ENCODE assay signal across 25 cellular contexts in the genomic region with DNA sequence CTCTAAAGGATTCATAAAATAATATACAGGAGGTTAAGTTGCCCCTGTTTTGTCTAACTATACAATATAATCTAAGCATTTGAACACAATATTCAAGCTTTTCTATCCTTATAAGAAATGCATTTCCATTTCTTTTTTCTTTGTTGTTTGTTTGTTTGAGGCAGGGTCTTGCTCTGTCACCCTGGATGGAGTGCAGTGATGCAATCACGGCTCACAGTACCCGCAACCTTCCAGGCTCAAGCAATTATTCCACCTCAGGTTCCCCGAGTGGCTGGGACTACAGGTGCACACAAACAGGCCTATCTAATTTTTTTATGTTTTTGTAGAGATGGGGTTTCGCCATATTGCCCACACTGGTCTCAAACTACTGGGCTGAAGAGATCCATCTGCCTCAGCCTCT.
DNase-seq lines count a peak whose midpoint lies in the region; ATAC-seq, FAIRE-seq and TF ChIP-seq lines count a peak whose summit lies in the region.
"Had no signal": no experiment of that assay in that cellular context is flagged by ENCODE, and none has a peak within 500 bp of the region (broad histone marks: within the 10 kb centered on the region; RNA-seq: fewer than 3 reads in every experiment).

No MANE protein-coding gene starts in this region.

- no peak overlapping the region for H3K9ac ChIP-seq in HepG2 (ENCODE audit: insufficient read depth, low read depth, low read length)
- no peak overlapping the region for H3K9ac ChIP-seq in Karpas-422 (ENCODE audit: low read length)
- H3K9ac ChIP-seq: BLaER1 treated with 17β-estradiol and CSF1 and Interleukin-3, amounts not matched to agents 10 nM and 100 nM had no signal

- H3K9me3 ChIP-seq in HepG2 (ENCODE audit: low read length) = peaks cover 16% of the 10 kb centered on the region
- H3K9me3 ChIP-seq in right lobe of liver = no peaks in the 10 kb centered on the region
- H3K9me3 ChIP-seq in Karpas-422 (ENCODE audit: low read length) = no peaks in the 10 kb centered on the region
- H3K9me3 ChIP-seq in mesodermal cell (ENCODE audit: control insufficient read depth, low read length) = no peaks in the 10 kb centered on the region
- peaks cover 0 to 9% (median 4%) of the 10 kb centered on the region in 8 donors for H3K9me3 ChIP-seq in spleen
- H3K9me3 ChIP-seq: A549, BE2C had no signal

- H3K4me3 ChIP-seq in HepG2 (replicated peaks in 1 of 3; ENCODE audit: insufficient read depth in 1 of 3, low read depth in 2 of 3, low read length in 3 of 3) = no peak overlapping the region
- no peak overlapping the region for H3K4me3 ChIP-seq in right lobe of liver
- no peak overlapping the region for H3K4me3 ChIP-seq in Karpas-422 (ENCODE audit: low read length)
- no peak overlapping the region for H3K4me3 ChIP-seq in mesodermal cell (ENCODE audit: extremely low read depth, insufficient read depth, low read length, poor library complexity, severe bottlenecking)
- no peak overlapping the region for H3K4me3 ChIP-seq in spleen
- H3K4me3 ChIP-seq: A549; BLaER1 treated with 17β-estradiol and CSF1 and Interleukin-3, amounts not matched to agents 10 nM and 100 nM had no signal

- DNase-seq in HepG2 (ENCODE audit: low spot score) (no peak), right lobe of liver (no peak), Karpas-422 (no peak), spleen (peak; percentile 17), HK-2 (ENCODE audit: unreplicated experiment) (no peak)
- no peak for DNase-seq in activated naive CD4-positive, alpha-beta T cell (lab: John Stamatoyannopoulos, UW)
- DNase-seq in activated CD4-positive, alpha-beta T cell treated with anti-CD3 and anti-CD28 coated beads for 1 hour = no peak
- DNase-seq: 8988T; ACHN; AML-193; BE2C; CD4-positive, alpha-beta T cell; CD8-positive, alpha-beta memory T cell; DMS53; DMS79 treated with DMSO at 0.1 percent for 48 hours; GF-D8; GOT3; H7; HCEC 1CT had no signal

- H3K27ac ChIP-seq in HepG2 (ENCODE audit: extremely low read length, insufficient read depth, low read length) (no peak overlapping the region), right lobe of liver (no peak overlapping the region), Karpas-422 (ENCODE audit: low read length) (no peak overlapping the region), mesodermal cell (ENCODE audit: low read depth, low read length, severe bottlenecking) (peak overlapping the region; percentile 67), spleen (no peak overlapping the region)
- H3K27ac ChIP-seq: A549; BLaER1 treated with 17β-estradiol and CSF1 and Interleukin-3, amounts not matched to agents 10 nM and 100 nM had no signal

- H3K4me1 ChIP-seq in HepG2 (ENCODE audit: insufficient read depth, low read length) (no peaks in the 10 kb centered on the region), right lobe of liver (no peaks in the 10 kb centered on the region), Karpas-422 (ENCODE audit: low read length) (peaks cover 23% of the 10 kb centered on the region), mesodermal cell (ENCODE audit: control insufficient read depth, insufficient read depth, low read length, poor library complexity, severe bottlenecking) (peaks cover 14% of the 10 kb centered on the region), spleen (no peaks in the 10 kb centered on the region)
- H3K4me1 ChIP-seq: A549; BE2C; BLaER1 treated with 17β-estradiol and CSF1 and Interleukin-3, amounts not matched to agents 10 nM and 100 nM had no signal

- TF ChIP-seq CTCF in HepG2 (CRISPR knock-in tag; IDR thresholded peaks at IDR 0.05) (no peak), right lobe of liver (IDR thresholded peaks at IDR 0.05) (no peak), spleen (IDR thresholded peaks at IDR 0.05 in 8 of 11, conservative IDR thresholded peaks at IDR 0.05 in 3 of 11) (no peak)

- intact Hi-C loops in HepG2 (cut with micrococcal nuclease; ENCODE audit: unreplicated experiment) (no loop called here), right lobe of liver (cut with DNase I) (no loop called here), spleen (cut with DNase I; ENCODE audit: low total_unique reads) (no loop called here)

- WGBS in HepG2 (ENCODE audit: low lambda C conversion rate) = 16% methylated on average over 4 of the region's 4 CpGs
- WGBS in right lobe of liver (ENCODE audit: insufficient coverage, low coverage, low lambda C conversion rate, missing lambda C conversion rate) = 62% methylated on average over 4 of the region's 4 CpGs
- 83 to 90% methylated on average over 1 to 2 of the region's 4 CpGs for WGBS in mesodermal cell (ENCODE audit: insufficient coverage in 2 of 2), 2 experiments
- 85 to 90% (median 88%) methylated on average over 4 of the region's 4 CpGs for WGBS in spleen, 5 donors

- in situ Hi-C loops in HepG2 (cut with HindIII; ENCODE audit: extremely low pct_ligation_motif_present, low pct_unique_long_range_greater_than_20kb) = no loop called here

- H3K27me3 ChIP-seq in HepG2 (ENCODE audit: control insufficient read depth in 1 of 2, insufficient read depth in 2 of 2, low read length in 2 of 2) (no peaks in the 10 kb centered on the region), right lobe of liver (no peaks in the 10 kb centered on the region), Karpas-422 (ENCODE audit: low read length) (no peaks in the 10 kb centered on the region), spleen (replicated peaks in 1 of 7) (no peaks in the 10 kb centered on the region)
- H3K27me3 ChIP-seq: BE2C; BLaER1 treated with 17β-estradiol and CSF1 and Interleukin-3, amounts not matched to agents 10 nM and 100 nM had no signal

- CTCF ChIA-PET in HepG2 (lab: Yijun Ruan, JAX; ENCODE audit: low intra/inter-chr PET ratio, low total read pairs) = no interaction called here

- H3K4me2 ChIP-seq in HepG2 (ENCODE audit: low read depth, low read length) = no peak overlapping the region
- H3K4me2 ChIP-seq in Karpas-422 (ENCODE audit: low read depth, low read length, poor library complexity, severe bottlenecking) = peak overlapping the region; percentile 4
- H3K4me2 ChIP-seq: A549; BLaER1 treated with 17β-estradiol and CSF1 and Interleukin-3, amounts not matched to agents 10 nM and 100 nM had no signal

- TF ChIP-seq RAD21 in HepG2 (CRISPR knock-in tag; IDR thresholded peaks at IDR 0.05) = no peak

- no peaks in the 10 kb centered on the region for H3K36me3 ChIP-seq in HepG2 (replicated peaks in 1 of 2; ENCODE audit: control insufficient read depth in 1 of 2, insufficient read depth in 2 of 2, low read length in 2 of 2)
- H3K36me3 ChIP-seq in right lobe of liver = no peaks in the 10 kb centered on the region
- no peaks in the 10 kb centered on the region; the same call in 1 of the 2 replicates for H3K36me3 ChIP-seq in Karpas-422 (ENCODE audit: insufficient read depth, low read length)
- H3K36me3 ChIP-seq in mesodermal cell (ENCODE audit: control insufficient read depth, insufficient read depth, low read length) = no peaks in the 10 kb centered on the region
- H3K36me3 ChIP-seq in spleen = no peaks in the 10 kb centered on the region
- H3K36me3 ChIP-seq: BE2C; BLaER1 treated with 17β-estradiol and CSF1 and Interleukin-3, amounts not matched to agents 10 nM and 100 nM had no signal

- FAIRE-seq in HepG2 (lab: Jason Lieb, UNC) = no peak
- FAIRE-seq: A549, D721Med, GM12891, GM18507 had no signal

- H2AFZ ChIP-seq in HepG2 (ENCODE audit: low read length) (no peak overlapping the region), Karpas-422 (ENCODE audit: low read length) (no peak overlapping the region)

- POLR2A ChIA-PET in HepG2 (lab: Yijun Ruan, JAX) = no interaction called here

- TF ChIP-seq EP300 in HepG2 (IDR thresholded peaks at IDR 0.05; ENCODE audit: low read depth in 2 of 2, low read length in 2 of 2) (no peak), HepG2 (CRISPR knock-in tag; IDR thresholded peaks at IDR 0.05; ENCODE audit: borderline replicate concordance) (no peak)

- H3K9me2 ChIP-seq in Karpas-422 (replicated peaks; ENCODE audit: insufficient read depth, low read length) = no peaks in the 10 kb centered on the region

- H3K79me2 ChIP-seq in HepG2 (ENCODE audit: insufficient read depth, low read length) (no peaks in the 10 kb centered on the region), Karpas-422 (ENCODE audit: low read length) (peaks cover 79% of the 10 kb centered on the region)

- no TSS peak for BruUV-seq in HepG2 (replicated peaks; lab: Mats Ljungman, UMichigan)

- ATAC-seq in HepG2 (no peak), right lobe of liver (no peak)
- ATAC-seq: A549 had no signal

- TF ChIP-seq POLR2A in HepG2 (IDR thresholded peaks at IDR 0.05; ENCODE audit: insufficient read depth in 1 of 2, low read depth in 2 of 2, low read length in 2 of 2) = no peak
- no peak for TF ChIP-seq POLR2A in right lobe of liver (IDR thresholded peaks at IDR 0.05)
- no peak for TF ChIP-seq POLR2A in spleen (IDR thresholded peaks at IDR 0.05)

- H4K20me1 ChIP-seq in HepG2 (ENCODE audit: insufficient read depth, low read length) (no peaks in the 10 kb centered on the region), Karpas-422 (ENCODE audit: insufficient read depth, low read depth, low read length) (no peaks in the 10 kb centered on the region)
- H4K20me1 ChIP-seq: BLaER1 treated with 17β-estradiol and CSF1 and Interleukin-3, amounts not matched to agents 10 nM and 100 nM had no signal

TF ChIP-seq in HepG2, 621 proteins besides CTCF, POLR2A, EP300 and RAD21:
- TF ChIP-seq SOX13 (IDR thresholded peaks at IDR 0.05) (no peak), SOX13 (CRISPR knock-in tag; conservative IDR thresholded peaks at IDR 0.05 in 1 of 2, IDR thresholded peaks at IDR 0.05 in 1 of 2) (no peak), GTF2F1 (IDR thresholded peaks at IDR 0.05; ENCODE audit: low read length) (no peak), CEBPB (IDR thresholded peaks at IDR 0.05; ENCODE audit: borderline replicate concordance, low read depth, low read length) (peak; percentile 51; the same call in 1 of the 2 replicates)
